1 cellular context compared by ENCODE assay signal in genomic region chr6:149501768-149502167, GRCh38.
A peak's percentile ranks its signal among the peaks of the same experiment; 100 is the strongest.
TF ChIP-seq lines count a peak whose summit lies in the region.

No MANE protein-coding gene starts in this region.

TF ChIP-seq in HepG2, 621 proteins besides CTCF, POLR2A, EP300 and RAD21:
- peak; percentile 51; the same call in 1 of the 2 replicates for TF ChIP-seq ZNF121 (CRISPR knock-in tag; IDR thresholded peaks at IDR 0.05)
- no peak for TF ChIP-seq ZNF367 (CRISPR knock-in tag; IDR thresholded peaks at IDR 0.05; ENCODE audit: borderline replicate concordance)
- no peak for TF ChIP-seq ZXDC (CRISPR knock-in tag; IDR thresholded peaks at IDR 0.05)
- no peak for TF ChIP-seq BCLAF1 (IDR thresholded peaks at IDR 0.05)
- TF ChIP-seq ZMYM4 (CRISPR knock-in tag; IDR thresholded peaks at IDR 0.05), result no peak
- no peak for TF ChIP-seq ZBTB7A (CRISPR knock-in tag; IDR thresholded peaks at IDR 0.05)
- no peak for TF ChIP-seq SP5 (CRISPR knock-in tag; IDR thresholded peaks at IDR 0.05; ENCODE audit: borderline replicate concordance, low read depth)
- TF ChIP-seq NKX3-1 (CRISPR knock-in tag; IDR thresholded peaks at IDR 0.05), result no peak
